ENCODE assay signal across 20 cellular contexts in genomic region chr15:101182215-101182614, GRCh38.
DNase-seq lines count a peak whose midpoint lies in the region; ATAC-seq and TF ChIP-seq lines count a peak whose summit lies in the region.
"Had no signal": no experiment of that assay in that cellular context is flagged by ENCODE, and none has a peak within 500 bp of the region (broad histone marks: within the 10 kb centered on the region; RNA-seq: fewer than 3 reads in every experiment).

No MANE protein-coding gene starts in this region.

- ATAC-seq in GM18873 (IDR thresholded peaks at IDR 0.05; ENCODE audit: low FRiP score, unreplicated experiment) = no peak
- ATAC-seq: HCT116, heart left ventricle had no signal

- TF ChIP-seq POLR2A in suprapubic skin (IDR thresholded peaks at IDR 0.05) = no peak

- peak overlapping the region in 4 of 11 experiments; percentile 14 to 59 (median 35); a peak in 6 of 22 replicates for H3K27ac ChIP-seq in BLaER1 treated with 17β-estradiol and CSF1 and Interleukin-3, amounts not matched to agents 10 nM and 100 nM
- H3K27ac ChIP-seq in suprapubic skin = no peak overlapping the region
- H3K27ac ChIP-seq: parathyroid adenoma had no signal

- H3K9me3 Mint-ChIP-seq in activated CD4-positive, alpha-beta memory T cell treated with anti-CD3 and anti-CD28 coated beads for 36 hours = no peaks in the 10 kb centered on the region
- H3K9me3 Mint-ChIP-seq in activated CD4-positive, alpha-beta memory T cell treated with anti-CD3 and anti-CD28 coated beads, Interleukin-2, amount 10 ng/mL, durations not matched to agents 7 days and 5 days = no peaks in the 10 kb centered on the region
- no peaks in the 10 kb centered on the region for H3K9me3 Mint-ChIP-seq in activated T-helper 1 cell treated with anti-CD3 and anti-CD28 coated beads, Interleukin-12 subunit alpha, Interleukin-12 subunit beta, Interleukin-2, Interleukin-4 antibody, amounts not matched to agents 30 ng/mL and 10 ng/mL and 1 ng/mL, durations not matched to agents 14 hours and 24 hours and 36 hours
- peaks cover 14% of the 10 kb centered on the region for H3K9me3 Mint-ChIP-seq in nephron progenitor cell
- H3K9me3 Mint-ChIP-seq: CD14-positive monocyte had no signal

- TF ChIP-seq CTCF in nephron progenitor cell (IDR thresholded peaks at IDR 0.05) (no peak), suprapubic skin (IDR thresholded peaks at IDR 0.05) (no peak)

- peaks cover 14 to 100% (median 97%) of the 10 kb centered on the region in 11 experiments for H3K36me3 ChIP-seq in BLaER1 treated with 17β-estradiol and CSF1 and Interleukin-3, amounts not matched to agents 10 nM and 100 nM
- H3K36me3 ChIP-seq in suprapubic skin = peaks cover 8% of the 10 kb centered on the region
- H3K36me3 ChIP-seq: uterus had no signal

- peaks cover 24% of the 10 kb centered on the region for H3K36me3 Mint-ChIP-seq in activated CD4-positive, alpha-beta memory T cell treated with anti-CD3 and anti-CD28 coated beads for 36 hours
- H3K36me3 Mint-ChIP-seq in activated CD4-positive, alpha-beta memory T cell treated with anti-CD3 and anti-CD28 coated beads, Interleukin-2, amount 10 ng/mL, durations not matched to agents 7 days and 5 days (ENCODE audit: low read depth) = peaks cover 72% of the 10 kb centered on the region
- H3K36me3 Mint-ChIP-seq in activated T-helper 1 cell treated with anti-CD3 and anti-CD28 coated beads, Interleukin-12 subunit alpha, Interleukin-12 subunit beta, Interleukin-2, Interleukin-4 antibody, amounts not matched to agents 30 ng/mL and 10 ng/mL and 1 ng/mL, durations not matched to agents 14 hours and 24 hours and 36 hours (ENCODE audit: low read depth) = peaks cover 69% of the 10 kb centered on the region
- H3K36me3 Mint-ChIP-seq in nephron progenitor cell (ENCODE audit: low read depth) = peaks cover 81% of the 10 kb centered on the region

- H3K27me3 ChIP-seq in BLaER1 treated with 17β-estradiol and CSF1 and Interleukin-3, amounts not matched to agents 10 nM and 100 nM = no peaks in the 10 kb centered on the region
- no peaks in the 10 kb centered on the region for H3K27me3 ChIP-seq in suprapubic skin
- H3K27me3 ChIP-seq: heart left ventricle, uterus had no signal

- peaks cover 54% of the 10 kb centered on the region for H3K4me1 Mint-ChIP-seq in activated CD4-positive, alpha-beta memory T cell treated with anti-CD3 and anti-CD28 coated beads for 36 hours (ENCODE audit: low read depth)
- H3K4me1 Mint-ChIP-seq in activated CD4-positive, alpha-beta memory T cell treated with anti-CD3 and anti-CD28 coated beads, Interleukin-2, amount 10 ng/mL, durations not matched to agents 7 days and 5 days = peaks cover 69% of the 10 kb centered on the region
- H3K4me1 Mint-ChIP-seq in activated T-helper 1 cell treated with anti-CD3 and anti-CD28 coated beads, Interleukin-12 subunit alpha, Interleukin-12 subunit beta, Interleukin-2, Interleukin-4 antibody, amounts not matched to agents 30 ng/mL and 10 ng/mL and 1 ng/mL, durations not matched to agents 14 hours and 24 hours and 36 hours (ENCODE audit: low read depth) = peaks cover 83% of the 10 kb centered on the region
- H3K4me1 Mint-ChIP-seq in nephron progenitor cell = peaks cover 26% of the 10 kb centered on the region

- WGBS in suprapubic skin = 94% methylated on average over 4 of the region's 4 CpGs

- no peaks in the 10 kb centered on the region for H3K27me3 Mint-ChIP-seq in activated CD4-positive, alpha-beta memory T cell treated with anti-CD3 and anti-CD28 coated beads for 36 hours
- no peaks in the 10 kb centered on the region for H3K27me3 Mint-ChIP-seq in activated CD4-positive, alpha-beta memory T cell treated with anti-CD3 and anti-CD28 coated beads, Interleukin-2, amount 10 ng/mL, durations not matched to agents 7 days and 5 days
- no peaks in the 10 kb centered on the region for H3K27me3 Mint-ChIP-seq in activated T-helper 1 cell treated with anti-CD3 and anti-CD28 coated beads, Interleukin-12 subunit alpha, Interleukin-12 subunit beta, Interleukin-2, Interleukin-4 antibody, amounts not matched to agents 30 ng/mL and 10 ng/mL and 1 ng/mL, durations not matched to agents 14 hours and 24 hours and 36 hours (ENCODE audit: insufficient read depth)
- no peaks in the 10 kb centered on the region for H3K27me3 Mint-ChIP-seq in nephron progenitor cell (ENCODE audit: low read depth, poor library complexity)

- H3K4me3 Mint-ChIP-seq in activated CD4-positive, alpha-beta memory T cell treated with anti-CD3 and anti-CD28 coated beads for 36 hours = no peak overlapping the region
- H3K4me3 Mint-ChIP-seq in activated CD4-positive, alpha-beta memory T cell treated with anti-CD3 and anti-CD28 coated beads, Interleukin-2, amount 10 ng/mL, durations not matched to agents 7 days and 5 days = no peak overlapping the region
- peak overlapping the region; percentile 21 for H3K4me3 Mint-ChIP-seq in activated T-helper 1 cell treated with anti-CD3 and anti-CD28 coated beads, Interleukin-12 subunit alpha, Interleukin-12 subunit beta, Interleukin-2, Interleukin-4 antibody, amounts not matched to agents 30 ng/mL and 10 ng/mL and 1 ng/mL, durations not matched to agents 14 hours and 24 hours and 36 hours
- H3K4me3 Mint-ChIP-seq in nephron progenitor cell = no peak overlapping the region
- H3K4me3 Mint-ChIP-seq: CD14-positive monocyte had no signal

- H3K9ac ChIP-seq in BLaER1 treated with 17β-estradiol and CSF1 and Interleukin-3, amounts not matched to agents 10 nM and 100 nM = peak overlapping the region in 1 of 11 experiments; percentile 11; a peak in 2 of 22 replicates
- H3K9ac ChIP-seq: parathyroid adenoma had no signal

- CTCF ChIA-PET in activated CD4-positive, alpha-beta memory T cell treated with anti-CD3 and anti-CD28 coated beads for 36 hours (lab: Charles Lee) = interaction anchor here (1.2 to 1.5 kb wide), 2 partner anchors 65 to 76 kb away, joined by 3 to 4 read pairs; no protein-coding TSS in a partner anchor
- CTCF ChIA-PET in activated CD4-positive, alpha-beta memory T cell treated with anti-CD3 and anti-CD28 coated beads, Interleukin-2, amount 10 ng/mL, durations not matched to agents 7 days and 5 days (lab: Charles Lee) = interaction anchor here (1.3 kb wide), 1 partner anchor 15 kb away, joined by 3 read pairs; no protein-coding TSS in a partner anchor

- DNase-seq in activated CD4-positive, alpha-beta memory T cell treated with anti-CD3 and anti-CD28 coated beads for 36 hours = peak; percentile 31
- DNase-seq in activated CD4-positive, alpha-beta memory T cell treated with anti-CD3 and anti-CD28 coated beads, Interleukin-2, amount 10 ng/mL, durations not matched to agents 7 days and 5 days = no peak
- no peak for DNase-seq in activated T-helper 1 cell treated with anti-CD3 and anti-CD28 coated beads, Interleukin-12 subunit alpha, Interleukin-12 subunit beta, Interleukin-2, Interleukin-4 antibody, amounts not matched to agents 30 ng/mL and 10 ng/mL and 1 ng/mL, durations not matched to agents 14 hours and 24 hours and 36 hours (ENCODE audit: low spot score)
- DNase-seq in nephron progenitor cell = no peak
- DNase-seq in suprapubic skin (ENCODE audit: low spot score in 2 of 2) = no peak
- DNase-seq in NCI-H526 treated with DMSO at 0.1 percent for 48 hours (lab: John Stamatoyannopoulos, UW) = no peak
- DNase-seq: ACHN; activated CD4-positive, alpha-beta T cell treated with anti-CD3 and anti-CD28 coated beads, Interleukin-2, amount 50 U/mL, for 4 hours; activated effector memory CD4-positive, alpha-beta T cell treated with anti-CD3 and anti-CD28 coated beads, Interleukin-2, amount 50 U/mL, for 16 hours; DMS153; heart left ventricle; NCI-H146; NCI-H2171 treated with DMSO at 0.1 percent for 48 hours; NCI-H69; uterus had no signal

- H3K4me3 ChIP-seq in BLaER1 treated with 17β-estradiol and CSF1 and Interleukin-3, amounts not matched to agents 10 nM and 100 nM = peak overlapping the region in 1 of 10 experiments; percentile 5; a peak in 1 of 20 replicates
- no peak overlapping the region for H3K4me3 ChIP-seq in suprapubic skin
- H3K4me3 ChIP-seq: heart left ventricle, uterus had no signal

- POLR2A ChIA-PET in activated CD4-positive, alpha-beta memory T cell treated with anti-CD3 and anti-CD28 coated beads for 36 hours (lab: Charles Lee) = no interaction called here
- POLR2A ChIA-PET in activated CD4-positive, alpha-beta memory T cell treated with anti-CD3 and anti-CD28 coated beads, Interleukin-2, amount 10 ng/mL, durations not matched to agents 7 days and 5 days (lab: Charles Lee) = no interaction called here

- H4K20me1 ChIP-seq in BLaER1 treated with 17β-estradiol and CSF1 and Interleukin-3, amounts not matched to agents 10 nM and 100 nM = peaks cover 0 to 66% (median 8%) of the 10 kb centered on the region in 11 experiments; a peak in 6 of 22 replicates

- no peak overlapping the region for H3K27ac Mint-ChIP-seq in activated CD4-positive, alpha-beta memory T cell treated with anti-CD3 and anti-CD28 coated beads for 36 hours
- no peak overlapping the region for H3K27ac Mint-ChIP-seq in activated CD4-positive, alpha-beta memory T cell treated with anti-CD3 and anti-CD28 coated beads, Interleukin-2, amount 10 ng/mL, durations not matched to agents 7 days and 5 days
- H3K27ac Mint-ChIP-seq in activated T-helper 1 cell treated with anti-CD3 and anti-CD28 coated beads, Interleukin-12 subunit alpha, Interleukin-12 subunit beta, Interleukin-2, Interleukin-4 antibody, amounts not matched to agents 30 ng/mL and 10 ng/mL and 1 ng/mL, durations not matched to agents 14 hours and 24 hours and 36 hours = peak overlapping the region; percentile 49
- peak overlapping the region; percentile 19 for H3K27ac Mint-ChIP-seq in nephron progenitor cell

- H3K4me2 ChIP-seq in BLaER1 treated with 17β-estradiol and CSF1 and Interleukin-3, amounts not matched to agents 10 nM and 100 nM = peak overlapping the region in 7 of 11 experiments; percentile 35 to 70 (median 61); a peak in 14 of 22 replicates

- peaks cover 7 to 73% (median 61%) of the 10 kb centered on the region in 11 experiments; a peak in 21 of 22 replicates for H3K9me3 ChIP-seq in BLaER1 treated with 17β-estradiol and CSF1 and Interleukin-3, amounts not matched to agents 10 nM and 100 nM (replicated peaks in 1 of 11)
- no peaks in the 10 kb centered on the region for H3K9me3 ChIP-seq in suprapubic skin
- H3K9me3 ChIP-seq: heart left ventricle, uterus had no signal

- intact Hi-C loops in activated CD4-positive, alpha-beta memory T cell treated with anti-CD3 and anti-CD28 coated beads for 36 hours (cut with micrococcal nuclease) = no loop called here
- intact Hi-C loops in activated T-helper 1 cell treated with anti-CD3 and anti-CD28 coated beads, Interleukin-12 subunit alpha, Interleukin-12 subunit beta, Interleukin-2, Interleukin-4 antibody, amounts not matched to agents 30 ng/mL and 10 ng/mL and 1 ng/mL, durations not matched to agents 14 hours and 24 hours and 36 hours (cut with micrococcal nuclease) = loop anchor here (1.0 kb wide), 1 partner anchor 23 kb away; no protein-coding TSS in a partner anchor

- H3K4me1 ChIP-seq in BLaER1 treated with 17β-estradiol and CSF1 and Interleukin-3, amounts not matched to agents 10 nM and 100 nM = peaks cover 13 to 56% (median 41%) of the 10 kb centered on the region in 10 experiments
- peaks cover 73% of the 10 kb centered on the region for H3K4me1 ChIP-seq in suprapubic skin
- H3K4me1 ChIP-seq: parathyroid adenoma, uterus had no signal

- no peak for TF ChIP-seq EP300 in suprapubic skin (IDR thresholded peaks at IDR 0.05)

Comparison
In these comparisons a context has a peak if more than half of its experiments do, and no peak if none do; other contexts are left out.
1. H3K27ac Mint-ChIP-seq: peak in activated T-helper 1 cell treated with anti-CD3 and anti-CD28 coated beads, Interleukin-12 subunit alpha, Interleukin-12 subunit beta, Interleukin-2, Interleukin-4 antibody, amounts not matched to agents 30 ng/mL and 10 ng/mL and 1 ng/mL, durations not matched to agents 14 hours and 24 hours and 36 hours (single experiment) and nephron progenitor cell (single experiment); none in activated CD4-positive, alpha-beta memory T cell treated with anti-CD3 and anti-CD28 coated beads for 36 hours (single experiment) and activated CD4-positive, alpha-beta memory T cell treated with anti-CD3 and anti-CD28 coated beads, Interleukin-2, amount 10 ng/mL, durations not matched to agents 7 days and 5 days (single experiment).